8 cellular contexts compared by ENCODE assay signal in the genomic region with DNA sequence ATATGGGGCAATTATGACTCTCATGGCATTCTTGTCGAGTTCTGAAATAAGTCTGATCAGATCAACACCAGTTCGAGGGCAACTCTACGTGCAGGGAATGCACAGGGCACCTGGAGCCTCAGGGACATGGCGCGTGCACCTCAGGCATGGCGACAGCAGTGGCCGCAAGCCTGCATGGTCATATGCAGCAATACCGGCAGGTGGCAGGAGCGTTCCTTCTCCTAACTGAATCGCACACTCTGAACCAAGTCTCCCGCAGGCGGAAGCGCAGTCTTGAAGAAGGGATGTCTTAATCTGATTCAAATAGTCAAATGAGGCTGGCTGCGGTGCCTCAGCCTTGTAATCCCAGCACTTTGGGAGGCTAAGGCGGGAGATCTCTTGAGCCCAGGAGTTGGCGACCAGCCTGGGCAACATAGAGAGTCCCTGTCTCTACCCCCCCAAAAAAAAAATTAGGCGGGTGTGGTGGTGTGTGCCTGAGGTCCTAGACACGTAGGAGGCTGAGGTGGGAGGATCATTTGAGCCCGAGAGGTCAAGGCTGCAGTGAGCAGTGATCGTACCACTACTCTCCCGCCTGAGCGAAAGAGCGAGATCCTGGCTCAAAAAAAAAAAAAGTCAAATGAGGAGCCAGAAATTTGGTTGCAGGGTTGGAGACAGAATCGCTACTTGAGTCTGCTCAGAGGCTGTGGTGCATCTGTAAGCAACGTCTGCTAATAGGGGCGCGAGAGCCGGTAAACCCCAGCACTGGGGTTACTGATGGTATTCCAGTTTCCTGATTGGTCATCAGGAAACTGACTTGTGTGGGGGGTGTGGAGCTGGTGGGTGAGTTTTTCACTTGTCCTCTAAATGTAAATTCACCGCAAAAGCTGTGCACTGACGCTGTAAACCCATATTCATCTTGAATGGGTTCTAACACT. TPM values are rescaled to one million over a fixed set of nuclear protein-coding genes. Genes with fewer than 3 reads are reported as not detected.
DNase-seq lines count a peak whose midpoint lies in the region; ATAC-seq, FAIRE-seq and TF ChIP-seq lines count a peak whose summit lies in the region.

No MANE protein-coding gene starts in this region.

- no peaks in the 10 kb centered on the region for H3K27me3 ChIP-seq in neuronal stem cell (ENCODE audit: control insufficient read depth in 3 of 3, insufficient read depth in 3 of 3, low read depth in 1 of 3, low read length in 3 of 3)
- H3K27me3 ChIP-seq in stomach smooth muscle (ENCODE audit: control insufficient read depth in 1 of 2, insufficient read depth in 2 of 2, low read length in 2 of 2): no peaks in the 10 kb centered on the region

- no peak overlapping the region for H3K27ac Mint-ChIP-seq in activated T-helper 1 cell treated with anti-CD3 and anti-CD28 coated beads, Interleukin-12 subunit alpha, Interleukin-12 subunit beta, Interleukin-2, Interleukin-4 antibody, amounts not matched to agents 30 ng/mL and 10 ng/mL and 1 ng/mL, durations not matched to agents 14 hours and 24 hours and 36 hours

- H2AFZ ChIP-seq in neuronal stem cell (ENCODE audit: low read length): no peak overlapping the region

- no peak overlapping the region for H4K91ac ChIP-seq in neuronal stem cell (ENCODE audit: low read depth, low read length, poor library complexity)

- H3K79me1 ChIP-seq in neuronal stem cell (ENCODE audit: low read depth, low read length): no peaks in the 10 kb centered on the region

- H3K4me2 ChIP-seq in neuronal stem cell (ENCODE audit: insufficient read depth, low read length, poor library complexity, severe bottlenecking): no peak overlapping the region

- peaks cover 2% of the 10 kb centered on the region for H3K27me3 Mint-ChIP-seq in activated T-helper 1 cell treated with anti-CD3 and anti-CD28 coated beads, Interleukin-12 subunit alpha, Interleukin-12 subunit beta, Interleukin-2, Interleukin-4 antibody, amounts not matched to agents 30 ng/mL and 10 ng/mL and 1 ng/mL, durations not matched to agents 14 hours and 24 hours and 36 hours (ENCODE audit: insufficient read depth)

- WGBS in neuronal stem cell (ENCODE audit: extremely low coverage in 2 of 2, insufficient read length in 2 of 2, insufficient replicate concordance in 1 of 2), 2 donors: no CpG with 5 or more reads among the region's 30 CpGs

- H3K9me3 ChIP-seq in neuronal stem cell (replicated peaks in 1 of 2; ENCODE audit: control insufficient read depth in 2 of 2, insufficient read depth in 1 of 2, low read depth in 1 of 2, low read length in 2 of 2) (no peaks in the 10 kb centered on the region), stomach smooth muscle (ENCODE audit: control insufficient read depth in 2 of 2, low read length in 2 of 2) (no peaks in the 10 kb centered on the region)

- peak; percentile 92 for ATAC-seq in GM21390 (IDR thresholded peaks at IDR 0.05; ENCODE audit: unreplicated experiment)

- no peak overlapping the region for H2AK5ac ChIP-seq in neuronal stem cell (ENCODE audit: low read depth, low read length)

- H3K27ac ChIP-seq in neuronal stem cell (replicated peaks; ENCODE audit: low read length) (no peak overlapping the region), stomach smooth muscle (ENCODE audit: low read length) (peak overlapping the region; percentile 31)

- no peak overlapping the region for H2BK15ac ChIP-seq in neuronal stem cell (ENCODE audit: low read length)

- no peaks in the 10 kb centered on the region for H3K9me3 Mint-ChIP-seq in activated T-helper 1 cell treated with anti-CD3 and anti-CD28 coated beads, Interleukin-12 subunit alpha, Interleukin-12 subunit beta, Interleukin-2, Interleukin-4 antibody, amounts not matched to agents 30 ng/mL and 10 ng/mL and 1 ng/mL, durations not matched to agents 14 hours and 24 hours and 36 hours

- no peak overlapping the region for H3K9ac ChIP-seq in neuronal stem cell (ENCODE audit: low read depth, low read length, poor library complexity)
- H3K9ac ChIP-seq in stomach smooth muscle (ENCODE audit: low read length in 2 of 2): no peak overlapping the region

- no peak overlapping the region for H2BK120ac ChIP-seq in neuronal stem cell (ENCODE audit: low read depth, low read length)

- H3K4me1 Mint-ChIP-seq in activated T-helper 1 cell treated with anti-CD3 and anti-CD28 coated beads, Interleukin-12 subunit alpha, Interleukin-12 subunit beta, Interleukin-2, Interleukin-4 antibody, amounts not matched to agents 30 ng/mL and 10 ng/mL and 1 ng/mL, durations not matched to agents 14 hours and 24 hours and 36 hours (ENCODE audit: low read depth): peaks cover 26% of the 10 kb centered on the region

- no peak overlapping the region for H3K14ac ChIP-seq in neuronal stem cell (ENCODE audit: low read length)

- no peak overlapping the region for H4K8ac ChIP-seq in neuronal stem cell (ENCODE audit: low read depth, low read length)

- peaks cover 4% of the 10 kb centered on the region for H3K36me3 Mint-ChIP-seq in activated T-helper 1 cell treated with anti-CD3 and anti-CD28 coated beads, Interleukin-12 subunit alpha, Interleukin-12 subunit beta, Interleukin-2, Interleukin-4 antibody, amounts not matched to agents 30 ng/mL and 10 ng/mL and 1 ng/mL, durations not matched to agents 14 hours and 24 hours and 36 hours (ENCODE audit: low read depth)

- H3K36me3 ChIP-seq in neuronal stem cell (replicated peaks in 1 of 2; ENCODE audit: control insufficient read depth in 2 of 2, insufficient read depth in 2 of 2, low read length in 2 of 2) (peaks cover 5 to 71% of the 10 kb centered on the region in 2 donors), stomach smooth muscle (ENCODE audit: control insufficient read depth in 2 of 2, insufficient read depth in 2 of 2, low read length in 2 of 2) (peaks cover 24 to 25% of the 10 kb centered on the region in 2 donors)

- H3K4me3 ChIP-seq in neuronal stem cell (ENCODE audit: low read length in 2 of 2) (no peak overlapping the region), stomach smooth muscle (ENCODE audit: low read length in 2 of 2) (peak overlapping the region in 1 of 2 donors; percentile 22)

- H3K18ac ChIP-seq in neuronal stem cell (ENCODE audit: low read length): no peak overlapping the region

- H2BK5ac ChIP-seq in neuronal stem cell (ENCODE audit: low read length): no peak overlapping the region

- intact Hi-C loops in activated T-helper 1 cell treated with anti-CD3 and anti-CD28 coated beads, Interleukin-12 subunit alpha, Interleukin-12 subunit beta, Interleukin-2, Interleukin-4 antibody, amounts not matched to agents 30 ng/mL and 10 ng/mL and 1 ng/mL, durations not matched to agents 14 hours and 24 hours and 36 hours (cut with micrococcal nuclease): loop anchor here (1.0 to 10.0 kb wide), 5 partner anchors 29 to 725 kb away; partner anchors contain the start of gene FHL2

- DNase-seq in DMS 273 (lab: John Stamatoyannopoulos, UW; ENCODE audit: unreplicated experiment): peak; percentile 89
- peak; percentile 56 for DNase-seq in HTR-8/SVneo (ENCODE audit: insufficient read length, low spot score)
- DNase-seq in activated T-helper 1 cell treated with anti-CD3 and anti-CD28 coated beads, Interleukin-12 subunit alpha, Interleukin-12 subunit beta, Interleukin-2, Interleukin-4 antibody, amounts not matched to agents 30 ng/mL and 10 ng/mL and 1 ng/mL, durations not matched to agents 14 hours and 24 hours and 36 hours (ENCODE audit: low spot score): peak; percentile 78
- peak; percentile 90 for DNase-seq in fibroblast of peridontal ligament (ENCODE audit: extremely low read depth)
- DNase-seq in neuronal stem cell (ENCODE audit: low spot score): peak; percentile 71

- no peak overlapping the region for H2BK12ac ChIP-seq in neuronal stem cell (ENCODE audit: low read length)

- no peak overlapping the region for H3K4ac ChIP-seq in neuronal stem cell (ENCODE audit: low read length)

- peak; percentile 77 for FAIRE-seq in HTR-8/SVneo (lab: Jason Lieb, UNC)

- peaks cover 0 to 5% of the 10 kb centered on the region in 2 donors for H3K4me1 ChIP-seq in neuronal stem cell (ENCODE audit: control insufficient read depth in 2 of 2, insufficient read depth in 1 of 2, low read depth in 1 of 2, low read length in 2 of 2)
- peaks cover 71% of the 10 kb centered on the region for H3K4me1 ChIP-seq in stomach smooth muscle (ENCODE audit: control insufficient read depth, insufficient read depth, low read length)

- no peak overlapping the region for H3K4me3 Mint-ChIP-seq in activated T-helper 1 cell treated with anti-CD3 and anti-CD28 coated beads, Interleukin-12 subunit alpha, Interleukin-12 subunit beta, Interleukin-2, Interleukin-4 antibody, amounts not matched to agents 30 ng/mL and 10 ng/mL and 1 ng/mL, durations not matched to agents 14 hours and 24 hours and 36 hours

- H3K23ac ChIP-seq in neuronal stem cell (ENCODE audit: low read depth, low read length, poor library complexity): no peak overlapping the region

TF ChIP-seq in PFSK-1, 5 proteins besides CTCF, POLR2A, EP300 and RAD21 (continues in another document):
- peak; percentile 75 for TF ChIP-seq FOXP2 (optimal IDR thresholded peaks at IDR 0.05; ENCODE audit: borderline replicate concordance, extremely low read depth, extremely low read length, insufficient read depth)

RNA-seq across cellular contexts. Expression of gene FHL2, which starts 28.8 kb away (rescaled TPM):
- polyA plus RNA-seq in PFSK-1 (2012; ENCODE audit: insufficient read length, low read depth): 46.2 TPM
- total RNA-seq in activated T-helper 1 cell treated with anti-CD3 and anti-CD28 coated beads, Interleukin-12 subunit alpha, Interleukin-12 subunit beta, Interleukin-2, Interleukin-4 antibody, amounts not matched to agents 30 ng/mL and 10 ng/mL and 1 ng/mL, durations not matched to agents 14 hours and 24 hours and 36 hours: 2.3 and 2.6 TPM in 2 replicates
- 10.6 TPM for polyA plus RNA-seq in neuronal stem cell (2013, experiment 1 of 2)
- 10.4 TPM for polyA plus RNA-seq in neuronal stem cell (2013, experiment 2 of 2)

RNA-seq across cellular contexts. Expression of gene C2orf49, which starts 32.7 kb away (rescaled TPM):
- polyA plus RNA-seq in PFSK-1 (2012; ENCODE audit: insufficient read length, low read depth): 21.5 TPM
- total RNA-seq in activated T-helper 1 cell treated with anti-CD3 and anti-CD28 coated beads, Interleukin-12 subunit alpha, Interleukin-12 subunit beta, Interleukin-2, Interleukin-4 antibody, amounts not matched to agents 30 ng/mL and 10 ng/mL and 1 ng/mL, durations not matched to agents 14 hours and 24 hours and 36 hours: 18.5 and 23.4 TPM in 2 replicates
- 24.1 TPM for polyA plus RNA-seq in neuronal stem cell (2013, experiment 1 of 2)
- polyA plus RNA-seq in neuronal stem cell (2013, experiment 2 of 2): 24.0 TPM

RNA-seq across cellular contexts. Expression of gene TGFBRAP1, which starts 40.5 kb away (rescaled TPM):
- polyA plus RNA-seq in PFSK-1 (2012; ENCODE audit: insufficient read length, low read depth): 28.6 TPM
- total RNA-seq in activated T-helper 1 cell treated with anti-CD3 and anti-CD28 coated beads, Interleukin-12 subunit alpha, Interleukin-12 subunit beta, Interleukin-2, Interleukin-4 antibody, amounts not matched to agents 30 ng/mL and 10 ng/mL and 1 ng/mL, durations not matched to agents 14 hours and 24 hours and 36 hours: 23.1 and 27.3 TPM in 2 replicates
- 10.0 TPM for polyA plus RNA-seq in neuronal stem cell (2013, experiment 1 of 2)
- polyA plus RNA-seq in neuronal stem cell (2013, experiment 2 of 2): 9.5 TPM
